Comparison of ENCODE assay signal across 10 cellular contexts in the genomic region with DNA sequence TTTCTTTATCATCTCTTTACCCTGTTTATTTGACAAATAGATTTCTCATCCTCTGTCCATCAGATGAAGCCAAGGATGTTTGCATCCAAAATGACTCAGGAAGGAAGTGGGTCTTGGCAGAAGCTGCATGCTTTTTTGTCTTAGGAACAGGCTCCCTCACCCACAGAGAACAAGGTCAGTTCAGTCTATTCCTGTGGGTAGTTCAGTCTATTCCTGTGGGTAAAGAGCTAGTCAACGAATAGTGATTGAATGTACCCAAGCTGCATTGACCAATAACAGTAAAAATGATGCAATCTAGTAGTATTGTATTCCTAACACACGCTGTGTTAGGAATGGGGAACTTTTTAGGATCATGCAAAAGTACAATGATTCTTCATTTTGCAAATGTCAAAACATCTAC.
DNase-seq lines count a peak whose midpoint lies in the region; ATAC-seq and TF ChIP-seq lines count a peak whose summit lies in the region.
"Had no signal": no experiment of that assay in that cellular context is flagged by ENCODE, and none has a peak within 500 bp of the region (broad histone marks: within the 10 kb centered on the region; RNA-seq: fewer than 3 reads in every experiment).

No MANE protein-coding gene starts in this region.

- no peak overlapping the region for H3K4me3 ChIP-seq in fibroblast of pulmonary artery (replicated peaks; ENCODE audit: low read depth, low read length)
- H3K4me3 ChIP-seq: skin epidermis had no signal

- peak; percentile 68 for DNase-seq in ELR (ENCODE audit: low read depth)
- peak; percentile 11 for DNase-seq in SK-MEL-5 (ENCODE audit: low read depth, low spot score)
- peak; percentile 94 for DNase-seq in fibroblast of pulmonary artery (ENCODE audit: low read depth)
- peak; percentile 89 for DNase-seq in renal cortical epithelial cell (ENCODE audit: low read depth)
- no peak for DNase-seq in Kasumi-1 (lab: John Stamatoyannopoulos, UW)
- DNase-seq: NCI-H1930 had no signal

- TF ChIP-seq CTCF in fibroblast of pulmonary artery (IDR thresholded peaks at IDR 0.05; ENCODE audit: low read length, missing control alignments) = no peak

- in situ Hi-C loops in SK-MEL-5 (cut with HindIII; ENCODE audit: low pct_unique_long_range_greater_than_20kb, low sequenced_read_pairs) = no loop called here

- no peak for ATAC-seq in GM18511 (IDR thresholded peaks at IDR 0.05; ENCODE audit: unreplicated experiment)
- ATAC-seq in HG02840 (IDR thresholded peaks at IDR 0.05; ENCODE audit: low FRiP score, unreplicated experiment) = no peak
- ATAC-seq in GM21576 (IDR thresholded peaks at IDR 0.05; ENCODE audit: unreplicated experiment) = no peak

Comparison
In these comparisons a context has a peak if more than half of its experiments do, and no peak if none do; other contexts are left out.
1. DNase-seq: peak in ELR (single experiment), SK-MEL-5 (single experiment), fibroblast of pulmonary artery (single experiment) and renal cortical epithelial cell (single experiment); none in Kasumi-1 (0 of 2).